In genomic region chr1:156247460-156248322, GRCh38 we compare ENCODE assay signal across 11 cellular contexts. TPM values are rescaled to one million over a fixed set of nuclear protein-coding genes. Genes with fewer than 3 reads are reported as not detected.
DNase-seq lines count a peak whose midpoint lies in the region; ATAC-seq and TF ChIP-seq lines count a peak whose summit lies in the region.
"Had no signal": no experiment of that assay in that cellular context is flagged by ENCODE, and none has a peak within 500 bp of the region (broad histone marks: within the 10 kb centered on the region; RNA-seq: fewer than 3 reads in every experiment).

Gene PAQR6 (minus strand): TSS chr1:156248056. CDS start chr1:156246731, 1,325 bp downstream.

- H3K9ac ChIP-seq in mesendoderm (ENCODE audit: low read length) = no peak within 1 kb of the TSS

- no peak for TF ChIP-seq POLR2A in body of pancreas (IDR thresholded peaks at IDR 0.05)

- no peak within 1 kb of the TSS for H2BK120ac ChIP-seq in mesendoderm (ENCODE audit: low read depth, low read length)

- H3K79me1 ChIP-seq in mesendoderm (ENCODE audit: low read length) = no peaks in the 10 kb centered on the region

- H3K23ac ChIP-seq in mesendoderm (ENCODE audit: low read length) = no peak within 1 kb of the TSS

- TF ChIP-seq CTCF in body of pancreas (IDR thresholded peaks at IDR 0.05) = no peak
- TF ChIP-seq CTCF in left lung (IDR thresholded peaks at IDR 0.05) = no peak
- TF ChIP-seq CTCF in type B pancreatic cell (conservative IDR thresholded peaks at IDR 0.05) = no peak
- TF ChIP-seq CTCF in HFFc6 (IDR thresholded peaks at IDR 0.05) = no peak

- no peaks in the 10 kb centered on the region for H3K9me3 Mint-ChIP-seq in type B pancreatic cell
- H3K9me3 Mint-ChIP-seq in HFFc6 = no peaks in the 10 kb centered on the region
- H3K9me3 Mint-ChIP-seq: memory B cell had no signal

- intact Hi-C loops in Right ventricle myocardium superior (cut with DNase I) (no loop called here), cardiac septum (cut with DNase I) (no loop called here), body of pancreas (cut with DNase I) (no loop called here), left lung (cut with DNase I) (no loop called here)

- peaks cover 7 to 28% of the 10 kb centered on the region in 2 donors for H3K36me3 ChIP-seq in body of pancreas (replicated peaks in 1 of 2; ENCODE audit: insufficient read depth in 1 of 2, low read depth in 2 of 2)
- peaks cover 4 to 40% of the 10 kb centered on the region in 2 donors for H3K36me3 ChIP-seq in left lung
- H3K36me3 ChIP-seq in mesendoderm (ENCODE audit: control insufficient read depth, insufficient read depth, low read length) = peaks cover 9% of the 10 kb centered on the region

- no peak within 1 kb of the TSS for H4K8ac ChIP-seq in mesendoderm (ENCODE audit: low read depth, low read length)

- H3K79me2 ChIP-seq in mesendoderm (ENCODE audit: control insufficient read depth, insufficient read depth, low read length) = no peaks in the 10 kb centered on the region

- no peak within 1 kb of the TSS for H2AK5ac ChIP-seq in mesendoderm (ENCODE audit: low read length)

- H3K27ac Mint-ChIP-seq in type B pancreatic cell (peak within 1 kb of the TSS; percentile 34), HFFc6 (no peak within 1 kb of the TSS)
- H3K27ac Mint-ChIP-seq: memory B cell had no signal

- no peak within 1 kb of the TSS for H3K56ac ChIP-seq in mesendoderm (ENCODE audit: low read length)

- H3K27me3 ChIP-seq in body of pancreas = no peaks in the 10 kb centered on the region
- peaks cover 0 to 25% of the 10 kb centered on the region in 2 donors for H3K27me3 ChIP-seq in left lung
- no peaks in the 10 kb centered on the region for H3K27me3 ChIP-seq in mesendoderm (ENCODE audit: insufficient read depth, low read length, poor library complexity)

- peak; percentile 27 for ATAC-seq in Right ventricle myocardium superior (ENCODE audit: poor library complexity)
- peak; percentile 41 for ATAC-seq in body of pancreas
- peak; percentile 45 for ATAC-seq in left lung

- H4K5ac ChIP-seq in mesendoderm (ENCODE audit: low read length) = no peak within 1 kb of the TSS

- H3K4me3 ChIP-seq in body of pancreas (no peak within 1 kb of the TSS), left lung (no peak within 1 kb of the TSS), mesendoderm (ENCODE audit: low read length) (no peak within 1 kb of the TSS)

- H3K18ac ChIP-seq in mesendoderm (ENCODE audit: low read length) = no peak within 1 kb of the TSS

- no peak within 1 kb of the TSS for H3K4me2 ChIP-seq in mesendoderm (ENCODE audit: low read length)

- H3K4me1 ChIP-seq in body of pancreas = peaks cover 29% of the 10 kb centered on the region
- H3K4me1 ChIP-seq in left lung = peaks cover 8 to 32% of the 10 kb centered on the region in 2 donors
- no peaks in the 10 kb centered on the region for H3K4me1 ChIP-seq in mesendoderm (ENCODE audit: control insufficient read depth, low read depth, low read length)

- no peak within 1 kb of the TSS for H3K4ac ChIP-seq in mesendoderm (ENCODE audit: low read depth, low read length)

- no peaks in the 10 kb centered on the region for H3K9me3 ChIP-seq in body of pancreas
- H3K9me3 ChIP-seq in left lung = no peaks in the 10 kb centered on the region

- H3K36me3 Mint-ChIP-seq in type B pancreatic cell (peaks cover 6% of the 10 kb centered on the region), HFFc6 (ENCODE audit: low read depth) (peaks cover 2% of the 10 kb centered on the region)

- H3K4me3 Mint-ChIP-seq in type B pancreatic cell = no peak within 1 kb of the TSS
- H3K4me3 Mint-ChIP-seq in HFFc6 = no peak within 1 kb of the TSS

- WGBS in body of pancreas, 2 donors = 28 to 51% methylated on average over 8 to 15 of the region's 16 CpGs
- no CpG with 5 or more reads among the region's 16 CpGs for WGBS in mesendoderm (ENCODE audit: extremely low coverage, insufficient coverage, low lambda C conversion rate)

- H3K4me1 Mint-ChIP-seq in type B pancreatic cell (ENCODE audit: unreplicated experiment) = peaks cover 4% of the 10 kb centered on the region
- no peaks in the 10 kb centered on the region; the same call in 1 of the 2 replicates for H3K4me1 Mint-ChIP-seq in HFFc6 (ENCODE audit: low read depth)

- H2BK15ac ChIP-seq in mesendoderm (replicated peaks; ENCODE audit: low read depth) = no peak within 1 kb of the TSS

- H3K27me3 Mint-ChIP-seq in type B pancreatic cell = no peaks in the 10 kb centered on the region
- H3K27me3 Mint-ChIP-seq in HFFc6 (ENCODE audit: insufficient read depth) = peaks cover 10% of the 10 kb centered on the region

- H3K27ac ChIP-seq in body of pancreas (no peak within 1 kb of the TSS), left lung (no peak within 1 kb of the TSS), mesendoderm (ENCODE audit: low read depth, low read length) (no peak within 1 kb of the TSS)

- no peak within 1 kb of the TSS for H2BK5ac ChIP-seq in mesendoderm (ENCODE audit: low read length)

- DNase-seq in Right ventricle myocardium superior = peak; percentile 60
- no peak for DNase-seq in cardiac septum (ENCODE audit: low spot score)
- DNase-seq in body of pancreas = peak; percentile 31 to 50 (median 37)
- DNase-seq in left lung = no peak
- no peak for DNase-seq in type B pancreatic cell (ENCODE audit: extremely low spot score, unreplicated experiment)
- DNase-seq in HFFc6 = no peak
- no peak for DNase-seq in NCI-H1694 (lab: John Stamatoyannopoulos, UW)
- no peak for DNase-seq in mesendoderm
- DNase-seq: activated CD4-positive, alpha-beta T cell treated with anti-CD3 and anti-CD28 coated beads for 4 hours; effector CD4-positive, alpha-beta T cell had no signal

RNA-seq across cellular contexts. Expression of gene PAQR6, which starts in this region (rescaled TPM):
- 0.51 TPM for total RNA-seq in Right ventricle myocardium superior
- 2.6 TPM for total RNA-seq in cardiac septum
- total RNA-seq in body of pancreas = under 1 TPM in 1 of 2 donors, not detected in 1; 0.33 TPM
- total RNA-seq in left lung = 1 to 10 TPM; 1.4 to 2.0 TPM
- total RNA-seq in type B pancreatic cell (ENCODE audit: low replicate concordance) = 9.2 and 19.0 TPM in 2 replicates
- under 1 TPM; 0.45 to 0.65 (median 0.52) TPM for total RNA-seq in HFFc6 (2021; fragmentation: NEBNext Ultra II Directional; extraction: Animal tissue kit (Norgen Biotek cat#: 25700))
- 2.7 TPM for polyA plus RNA-seq in mesendoderm (2013, experiment 1 of 2)
- 3.0 TPM for polyA plus RNA-seq in mesendoderm (2013, experiment 2 of 2)

Comparison
In these comparisons a context has a peak if more than half of its experiments do, and no peak if none do; other contexts are left out.
1. Peak in DNase-seq and ATAC-seq in Right ventricle myocardium superior; RNA of the gene not detected or under 1 TPM.
2. Peak in DNase-seq and ATAC-seq in body of pancreas; RNA of the gene not detected or under 1 TPM.